In genomic region chr11:504053-504993, GRCh38 we compare ENCODE assay signal across 1 cellular context.
A peak's percentile ranks its signal among the peaks of the same experiment; 100 is the strongest.
TF ChIP-seq lines count a peak whose summit lies in the region.

No MANE protein-coding gene starts in this region.

TF ChIP-seq in endothelial cell of umbilical vein, 7 proteins besides CTCF, POLR2A, EP300 and RAD21:
- TF ChIP-seq POLR2AphosphoS5 (IDR thresholded peaks at IDR 0.05; ENCODE audit: insufficient read depth, low read depth, low read length) (peak; percentile 37), EZH2 (IDR thresholded peaks at IDR 0.05; ENCODE audit: borderline replicate concordance, low read depth, low read length, severe bottlenecking) (no peak), MAX (IDR thresholded peaks at IDR 0.05; ENCODE audit: insufficient read depth, insufficient read length) (no peak), FOS (IDR thresholded peaks at IDR 0.05; ENCODE audit: borderline replicate concordance, insufficient read depth, low read length) (no peak)
